8 cellular contexts compared by ENCODE assay signal in the genomic region with DNA sequence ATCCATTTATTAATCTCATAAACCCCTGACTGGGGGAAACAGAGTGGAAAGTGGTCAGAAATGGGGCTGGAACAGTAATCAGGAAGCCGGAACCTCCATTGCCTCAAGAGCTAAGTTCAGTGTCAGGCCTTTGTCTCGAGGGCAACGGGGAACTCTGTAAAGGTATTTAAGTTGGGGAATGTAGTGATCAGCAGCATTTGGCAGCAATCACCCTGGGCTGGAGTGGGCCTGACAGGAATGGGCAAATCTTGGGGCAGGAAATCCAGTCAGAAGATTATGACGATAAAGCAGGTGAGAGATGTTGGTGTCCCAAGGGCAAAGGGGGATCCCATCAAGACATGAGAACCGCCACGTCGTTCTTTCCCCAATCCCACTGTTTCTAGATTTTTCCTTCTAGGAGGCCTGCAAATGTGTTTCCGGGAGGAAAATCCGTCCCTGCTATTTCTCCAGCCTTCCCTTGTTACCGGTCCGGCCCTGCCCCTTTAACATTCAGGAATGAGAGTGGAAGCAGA.
DNase-seq lines count a peak whose midpoint lies in the region; ATAC-seq and TF ChIP-seq lines count a peak whose summit lies in the region.

No MANE protein-coding gene starts in this region.

- H3K27ac Mint-ChIP-seq in T-helper 1 cell treated with Interleukin-12 subunit alpha and Interleukin-12 subunit beta and Interleukin-4 antibody, amounts not matched to agents 30 μg/mL and 1 μg/mL, for 36 hours: peak overlapping the region; percentile 67

- H3K36me3 Mint-ChIP-seq in T-helper 1 cell treated with Interleukin-12 subunit alpha and Interleukin-12 subunit beta and Interleukin-4 antibody, amounts not matched to agents 30 μg/mL and 1 μg/mL, for 36 hours (ENCODE audit: low read depth): no peaks in the 10 kb centered on the region

- H3K27me3 ChIP-seq in esophagus squamous epithelium (no peaks in the 10 kb centered on the region), trophoblast cell (ENCODE audit: insufficient read depth, low read length) (no peaks in the 10 kb centered on the region)

- H3K9ac ChIP-seq in trophoblast cell (ENCODE audit: low read length): peak overlapping the region; percentile 89

- peak overlapping the region; percentile 31 for H3K4ac ChIP-seq in trophoblast cell (ENCODE audit: low read depth, low read length)

- peak overlapping the region; percentile 75 for H2AFZ ChIP-seq in trophoblast cell (ENCODE audit: insufficient read depth, low read length, poor library complexity)

- peaks cover 47% of the 10 kb centered on the region for H3K27me3 Mint-ChIP-seq in T-helper 1 cell treated with Interleukin-12 subunit alpha and Interleukin-12 subunit beta and Interleukin-4 antibody, amounts not matched to agents 30 μg/mL and 1 μg/mL, for 36 hours (ENCODE audit: low read depth)

- DNase-seq in T-helper 1 cell (no peak), SW480 (ENCODE audit: low spot score) (peak; percentile 31), esophagus squamous epithelium (lab: John Stamatoyannopoulos, UW) (no peak), trophoblast cell (peak in 1 of 2 donors; percentile 57), NCI-H2081 (lab: John Stamatoyannopoulos, UW) (no peak)

- peak overlapping the region; percentile 65 for H2BK120ac ChIP-seq in trophoblast cell (ENCODE audit: insufficient read depth, low read length, poor library complexity)

- H2BK12ac ChIP-seq in trophoblast cell (ENCODE audit: low read length): no peak overlapping the region

- no peak for ATAC-seq in GM18519 (IDR thresholded peaks at IDR 0.05; ENCODE audit: low FRiP score, unreplicated experiment)
- no peak for ATAC-seq in HG03095 (IDR thresholded peaks at IDR 0.05; ENCODE audit: unreplicated experiment)

- H3K79me1 ChIP-seq in trophoblast cell (ENCODE audit: low read length): peaks cover 7% of the 10 kb centered on the region

- H3K18ac ChIP-seq in trophoblast cell (ENCODE audit: low read length): peak overlapping the region; percentile 85

- H3K36me3 ChIP-seq in esophagus squamous epithelium: no peaks in the 10 kb centered on the region
- H3K36me3 ChIP-seq in trophoblast cell (ENCODE audit: control insufficient read depth in 1 of 2, insufficient read depth in 2 of 2, low read length in 2 of 2): no peaks in the 10 kb centered on the region

- peak overlapping the region; percentile 95 for H4K91ac ChIP-seq in trophoblast cell (ENCODE audit: low read depth, low read length)

- H3K4me3 Mint-ChIP-seq in T-helper 1 cell treated with Interleukin-12 subunit alpha and Interleukin-12 subunit beta and Interleukin-4 antibody, amounts not matched to agents 30 μg/mL and 1 μg/mL, for 36 hours: peak overlapping the region; percentile 82

- no peak for TF ChIP-seq POLR2A in esophagus squamous epithelium (IDR thresholded peaks at IDR 0.05)

- peaks cover 12% of the 10 kb centered on the region for H3K4me1 Mint-ChIP-seq in T-helper 1 cell treated with Interleukin-12 subunit alpha and Interleukin-12 subunit beta and Interleukin-4 antibody, amounts not matched to agents 30 μg/mL and 1 μg/mL, for 36 hours (ENCODE audit: low read depth)

- H3K9me3 ChIP-seq in esophagus squamous epithelium (no peaks in the 10 kb centered on the region), trophoblast cell (ENCODE audit: insufficient read depth, low read depth, low read length) (no peaks in the 10 kb centered on the region)

- H3K27ac ChIP-seq in esophagus squamous epithelium (peak overlapping the region; percentile 88 to 97 (median 92)), trophoblast cell (ENCODE audit: low read depth, low read length) (peak overlapping the region; percentile 90)

- H3K4me3 ChIP-seq in esophagus squamous epithelium: peak overlapping the region; percentile 36 to 73 (median 50)
- H3K4me3 ChIP-seq in trophoblast cell (ENCODE audit: low read depth, low read length): peak overlapping the region; percentile 69

- no peaks in the 10 kb centered on the region for H3K9me3 Mint-ChIP-seq in T-helper 1 cell treated with Interleukin-12 subunit alpha and Interleukin-12 subunit beta and Interleukin-4 antibody, amounts not matched to agents 30 μg/mL and 1 μg/mL, for 36 hours

- H3K23ac ChIP-seq in trophoblast cell (ENCODE audit: low read length): no peak overlapping the region

- H3K4me1 ChIP-seq in esophagus squamous epithelium: peaks cover 0 to 16% (median 6%) of the 10 kb centered on the region in 3 donors
- H3K4me1 ChIP-seq in trophoblast cell (ENCODE audit: control insufficient read depth in 1 of 2, insufficient read depth in 2 of 2, low read length in 2 of 2): peaks cover 3% of the 10 kb centered on the region in 2 experiments

- TF ChIP-seq CTCF in esophagus squamous epithelium (IDR thresholded peaks at IDR 0.05): no peak

- H4K8ac ChIP-seq in trophoblast cell (ENCODE audit: low read depth, low read length): peak overlapping the region; percentile 97

- peak overlapping the region; percentile 91 for H4K12ac ChIP-seq in trophoblast cell (ENCODE audit: low read depth, low read length)

- 14% methylated on average over 11 of the region's 11 CpGs for whole genome bisulfite sequencing in esophagus squamous epithelium, 2 donors
- WGBS in trophoblast cell (ENCODE audit: extremely low coverage, insufficient coverage, insufficient read length): no CpG with 5 or more reads among the region's 11 CpGs

- H3K14ac ChIP-seq in trophoblast cell (ENCODE audit: low read length): peak overlapping the region; percentile 97

- H2BK5ac ChIP-seq in trophoblast cell (ENCODE audit: low read depth, low read length, poor library complexity): peak overlapping the region; percentile 95

- peaks cover 6% of the 10 kb centered on the region for H3K79me2 ChIP-seq in trophoblast cell (ENCODE audit: control insufficient read depth, insufficient read depth, low read length, poor library complexity)

- peak overlapping the region; percentile 97 for H2AK5ac ChIP-seq in trophoblast cell (ENCODE audit: low read length)

- peak overlapping the region; percentile 64 for H3K4me2 ChIP-seq in trophoblast cell (ENCODE audit: low read length)

- intact Hi-C loops in esophagus squamous epithelium (cut with DNase I): no loop called here
